In the genomic region with DNA sequence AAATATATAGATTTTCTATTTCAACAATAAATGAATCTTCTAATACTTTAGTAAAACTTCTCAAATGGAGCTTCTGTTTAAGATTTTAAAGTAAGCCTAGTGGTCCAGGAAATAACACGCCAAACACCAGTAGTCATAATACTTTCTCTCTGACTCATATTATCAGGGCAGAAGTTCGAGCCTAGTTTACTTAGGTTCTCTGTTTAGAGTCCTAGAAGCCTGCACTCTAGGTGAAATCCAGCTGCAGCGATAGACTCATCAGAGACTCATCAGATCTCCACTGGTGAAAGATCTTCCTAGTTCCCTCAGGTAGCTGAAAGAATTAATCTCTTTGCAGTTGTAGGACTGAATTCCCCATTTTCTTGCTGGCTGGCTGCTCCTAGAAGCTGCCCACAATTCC, we compare ENCODE assay signal across 16 cellular contexts.
"Had no signal": no experiment of that assay in that cellular context is flagged by ENCODE, and none has a peak within 500 bp of the region (broad histone marks: within the 10 kb centered on the region; RNA-seq: fewer than 3 reads in every experiment).

No MANE protein-coding gene starts in this region.

- ATAC-seq: activated naive CD8-positive, alpha-beta T cell treated with anti-CD3 and anti-CD28 coated beads, Interleukin-2, amount 50 U/mL, for 24 hours; left ventricle myocardium superior had no signal

- H3K9me3 ChIP-seq: sigmoid colon, testis had no signal

- H3K4me3 ChIP-seq: sigmoid colon, testis had no signal

- H3K27ac ChIP-seq: sigmoid colon, testis had no signal

- H3K4me3 Mint-ChIP-seq: activated CD4-positive, alpha-beta memory T cell treated with anti-CD3 and anti-CD28 coated beads for 36 hours; activated naive CD8-positive, alpha-beta T cell treated with anti-CD3 and anti-CD28 coated beads, Interleukin-2, amount 50 U/mL, for 24 hours; activated T-helper 1 cell treated with anti-CD3 and anti-CD28 coated beads, Interleukin-12 subunit alpha, Interleukin-12 subunit beta, Interleukin-2, Interleukin-4 antibody, amounts not matched to agents 30 ng/mL and 10 ng/mL and 1 ng/mL, durations not matched to agents 14 hours and 24 hours and 36 hours; nephron; stimulated activated naive CD8-positive, alpha-beta T cell treated with anti-CD3 and anti-CD28 coated beads, Interleukin-15, Interleukin-2, amounts not matched to agents 100 ng/mL and 50 ng/mL, for 24 hours had no signal

- H3K27ac Mint-ChIP-seq: activated CD4-positive, alpha-beta memory T cell treated with anti-CD3 and anti-CD28 coated beads for 36 hours; activated naive CD8-positive, alpha-beta T cell treated with anti-CD3 and anti-CD28 coated beads, Interleukin-2, amount 50 U/mL, for 24 hours; activated T-helper 1 cell treated with anti-CD3 and anti-CD28 coated beads, Interleukin-12 subunit alpha, Interleukin-12 subunit beta, Interleukin-2, Interleukin-4 antibody, amounts not matched to agents 30 ng/mL and 10 ng/mL and 1 ng/mL, durations not matched to agents 14 hours and 24 hours and 36 hours; nephron; stimulated activated naive CD8-positive, alpha-beta T cell treated with anti-CD3 and anti-CD28 coated beads, Interleukin-15, Interleukin-2, amounts not matched to agents 100 ng/mL and 50 ng/mL, for 24 hours had no signal

- DNase-seq: activated CD4-positive, alpha-beta memory T cell treated with anti-CD3 and anti-CD28 coated beads for 36 hours; activated CD4-positive, alpha-beta T cell treated with anti-CD3 and anti-CD28 coated beads for 1 hour; activated naive CD4-positive, alpha-beta T cell; activated naive CD8-positive, alpha-beta T cell treated with anti-CD3 and anti-CD28 coated beads, Interleukin-2, amount 50 U/mL, for 24 hours; central memory CD4-positive, alpha-beta T cell; cortex of kidney; effector CD8-positive, alpha-beta T cell; left ventricle myocardium superior; mesendoderm; sigmoid colon; stimulated activated CD4-positive, alpha-beta T cell treated with anti-CD3 and anti-CD28 coated beads, Interleukin-4, amount 100 ng/mL, for 24 hours; T-helper 9 cell; testis had no signal

- H3K36me3 ChIP-seq: sigmoid colon had no signal

- H3K4me1 ChIP-seq: sigmoid colon, testis had no signal

- H3K27me3 ChIP-seq: sigmoid colon, testis had no signal

- H3K36me3 Mint-ChIP-seq: activated CD4-positive, alpha-beta memory T cell treated with anti-CD3 and anti-CD28 coated beads for 36 hours had no signal

- H3K4me1 Mint-ChIP-seq: activated naive CD8-positive, alpha-beta T cell treated with anti-CD3 and anti-CD28 coated beads, Interleukin-2, amount 50 U/mL, for 24 hours; nephron had no signal

- H3K27me3 Mint-ChIP-seq: activated CD4-positive, alpha-beta memory T cell treated with anti-CD3 and anti-CD28 coated beads for 36 hours; activated naive CD8-positive, alpha-beta T cell treated with anti-CD3 and anti-CD28 coated beads, Interleukin-2, amount 50 U/mL, for 24 hours; stimulated activated naive CD8-positive, alpha-beta T cell treated with anti-CD3 and anti-CD28 coated beads, Interleukin-15, Interleukin-2, amounts not matched to agents 100 ng/mL and 50 ng/mL, for 24 hours had no signal
